ENCODE assay signal across 19 cellular contexts in the genomic region with DNA sequence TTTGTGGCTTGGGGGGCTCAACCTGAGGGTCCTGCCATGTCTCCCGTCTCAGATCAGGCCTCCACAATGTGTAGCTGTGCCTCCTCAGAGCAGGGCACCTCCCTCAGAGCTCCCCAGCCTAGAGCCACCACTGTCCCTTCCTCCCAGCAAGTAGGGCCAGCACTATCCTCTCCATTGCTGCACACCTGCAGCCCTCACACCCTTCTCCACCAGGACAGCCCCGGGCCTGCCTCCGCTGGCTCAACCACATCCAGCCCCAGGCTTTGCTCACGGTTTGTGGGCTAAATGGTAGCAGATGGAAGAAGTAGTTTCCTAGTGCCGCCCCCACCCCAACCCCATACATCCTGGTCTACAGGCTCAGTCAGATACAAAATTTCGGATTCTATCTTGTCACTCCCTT. TPM values are rescaled to one million over a fixed set of nuclear protein-coding genes. Genes with fewer than 3 reads are reported as not detected.
A peak's percentile ranks its signal among the peaks of the same experiment; 100 is the strongest.
DNase-seq lines count a peak whose midpoint lies in the region; ATAC-seq and TF ChIP-seq lines count a peak whose summit lies in the region.
"Had no signal": no experiment of that assay in that cellular context is flagged by ENCODE, and none has a peak within 500 bp of the region (broad histone marks: within the 10 kb centered on the region; RNA-seq: fewer than 3 reads in every experiment).

No MANE protein-coding gene starts in this region.

- no peaks in the 10 kb centered on the region for H3K27me3 ChIP-seq in CD4-positive, alpha-beta T cell (ENCODE audit: control insufficient read depth, insufficient read depth, low read length)
- H3K27me3 ChIP-seq in neuronal stem cell (ENCODE audit: control insufficient read depth in 3 of 3, insufficient read depth in 3 of 3, low read depth in 1 of 3, low read length in 3 of 3) (peaks cover 0 to 39% (median 22%) of the 10 kb centered on the region in 3 experiments), body of pancreas (peaks cover 0 to 13% of the 10 kb centered on the region in 2 donors)

- H2BK15ac ChIP-seq in neuronal stem cell (ENCODE audit: low read length) = no peak overlapping the region

- POLR2A ChIA-PET in CD4-positive, alpha-beta T cell (lab: Charles Lee) = interaction anchor here (2.3 to 6.1 kb wide), 3 partner anchors 10 to 15 kb away, joined by 8 to 31 read pairs (median 16); a partner anchor contains a TSS

- H3K14ac ChIP-seq in neuronal stem cell (ENCODE audit: low read length) = peak overlapping the region; percentile 89

- no peaks in the 10 kb centered on the region for H3K9me3 ChIP-seq in CD4-positive, alpha-beta T cell (ENCODE audit: control insufficient read depth, low read length)
- H3K9me3 ChIP-seq in neuronal stem cell (replicated peaks in 1 of 2; ENCODE audit: control insufficient read depth in 2 of 2, insufficient read depth in 1 of 2, low read depth in 1 of 2, low read length in 2 of 2) (peaks cover 0 to 5% of the 10 kb centered on the region in 2 donors), body of pancreas (no peaks in the 10 kb centered on the region)
- H3K9me3 ChIP-seq: mucosa of descending colon, pancreas had no signal

- H3K4me1 Mint-ChIP-seq in CD4-positive, alpha-beta T cell (ENCODE audit: low read depth) = peaks cover 38% of the 10 kb centered on the region
- peaks cover 42% of the 10 kb centered on the region for H3K4me1 Mint-ChIP-seq in activated naive CD8-positive, alpha-beta T cell treated with anti-CD3 and anti-CD28 coated beads, Interleukin-2, amount 50 U/mL, for 24 hours

- peak overlapping the region; percentile 85 for H3K27ac Mint-ChIP-seq in CD4-positive, alpha-beta T cell
- H3K27ac Mint-ChIP-seq in activated naive CD8-positive, alpha-beta T cell treated with anti-CD3 and anti-CD28 coated beads, Interleukin-2, amount 50 U/mL, for 24 hours = peak overlapping the region; percentile 48

- H2AFZ ChIP-seq in neuronal stem cell (ENCODE audit: low read length) = no peak overlapping the region

- H2BK120ac ChIP-seq in neuronal stem cell (ENCODE audit: low read depth, low read length) = no peak overlapping the region

- H4K91ac ChIP-seq in neuronal stem cell (ENCODE audit: low read depth, low read length, poor library complexity) = no peak overlapping the region

- no CpG with 5 or more reads among the region's 6 CpGs for WGBS in neuronal stem cell (ENCODE audit: extremely low coverage in 2 of 2, insufficient read length in 2 of 2, insufficient replicate concordance in 1 of 2), 2 donors
- 69 to 71% methylated on average over 5 to 6 of the region's 6 CpGs for WGBS in body of pancreas, 2 donors

- H3K27me3 Mint-ChIP-seq in CD4-positive, alpha-beta T cell = peaks cover 19% of the 10 kb centered on the region
- H3K27me3 Mint-ChIP-seq in activated naive CD8-positive, alpha-beta T cell treated with anti-CD3 and anti-CD28 coated beads, Interleukin-2, amount 50 U/mL, for 24 hours = peaks cover 10% of the 10 kb centered on the region

- no peaks in the 10 kb centered on the region for H3K79me1 ChIP-seq in neuronal stem cell (ENCODE audit: low read depth, low read length)

- peak; percentile 2 for TF ChIP-seq POLR2A in GM10847 (IDR thresholded peaks at IDR 0.05; ENCODE audit: extremely low read depth, insufficient read length)
- TF ChIP-seq POLR2A in body of pancreas (IDR thresholded peaks at IDR 0.05) = no peak

- no peaks in the 10 kb centered on the region for H3K9me3 Mint-ChIP-seq in CD4-positive, alpha-beta T cell
- H3K9me3 Mint-ChIP-seq in activated naive CD8-positive, alpha-beta T cell treated with anti-CD3 and anti-CD28 coated beads, Interleukin-2, amount 50 U/mL, for 24 hours = no peaks in the 10 kb centered on the region

- no peak overlapping the region for H3K4ac ChIP-seq in neuronal stem cell (ENCODE audit: low read length)

- TF ChIP-seq CTCF in CD4-positive, alpha-beta T cell (IDR thresholded peaks at IDR 0.05) = no peak
- no peak for TF ChIP-seq CTCF in body of pancreas (IDR thresholded peaks at IDR 0.05)

- no peak overlapping the region for H2BK12ac ChIP-seq in neuronal stem cell (ENCODE audit: low read length)

- H2AK5ac ChIP-seq in neuronal stem cell (ENCODE audit: low read depth, low read length) = peak overlapping the region; percentile 94

- no peak overlapping the region for H2BK5ac ChIP-seq in neuronal stem cell (ENCODE audit: low read length)

- peak overlapping the region; percentile 70 for H3K9ac ChIP-seq in neuronal stem cell (ENCODE audit: low read depth, low read length, poor library complexity)

- no peak for ATAC-seq in CD4-positive, alpha-beta T cell (ENCODE audit: poor library complexity)
- peak; percentile 8 for ATAC-seq in activated naive CD8-positive, alpha-beta T cell treated with anti-CD3 and anti-CD28 coated beads, Interleukin-2, amount 50 U/mL, for 24 hours
- ATAC-seq in body of pancreas = no peak
- ATAC-seq: left ventricle myocardium superior, mucosa of descending colon, pancreas had no signal

- CTCF ChIA-PET in CD4-positive, alpha-beta T cell (lab: Charles Lee) = interaction anchor here (1.2 kb wide), 1 partner anchor 73 kb away, joined by 3 read pairs; no protein-coding TSS in a partner anchor

- intact Hi-C loops in CD4-positive, alpha-beta T cell (cut with DNase I, micrococcal nuclease) = no loop called here
- intact Hi-C loops in body of pancreas (cut with DNase I) = no loop called here

- peaks cover 37% of the 10 kb centered on the region for H3K36me3 Mint-ChIP-seq in CD4-positive, alpha-beta T cell (ENCODE audit: low read depth)
- H3K36me3 Mint-ChIP-seq in activated naive CD8-positive, alpha-beta T cell treated with anti-CD3 and anti-CD28 coated beads, Interleukin-2, amount 50 U/mL, for 24 hours (ENCODE audit: low read depth) = peaks cover 9% of the 10 kb centered on the region

- DNase-seq in CD4-positive, alpha-beta T cell = peak in 1 of 10 experiments; percentile 21
- DNase-seq in activated naive CD8-positive, alpha-beta T cell treated with anti-CD3 and anti-CD28 coated beads, Interleukin-2, amount 50 U/mL, for 24 hours = no peak
- no peak for DNase-seq in neuronal stem cell (ENCODE audit: low spot score)
- DNase-seq in body of pancreas = no peak
- DNase-seq in NCI-H1417 treated with DMSO at 0.1 percent for 48 hours (lab: John Stamatoyannopoulos, UW) = no peak
- no peak for DNase-seq in mucosa of gallbladder (ENCODE audit: low spot score)
- DNase-seq: activated CD4-positive, alpha-beta T cell treated with anti-CD3 and anti-CD28 coated beads for 48 hours; AML-193; amygdala; central memory CD4-positive, alpha-beta T cell; effector CD8-positive, alpha-beta T cell; left ventricle myocardium superior; mucosa of descending colon; NCI-H1694 treated with DMSO at 0.1 percent for 48 hours; NCI-H345 had no signal

- no peak overlapping the region for H3K4me2 ChIP-seq in neuronal stem cell (ENCODE audit: insufficient read depth, low read length, poor library complexity, severe bottlenecking)

- H3K36me3 ChIP-seq in neuronal stem cell (replicated peaks in 1 of 2; ENCODE audit: control insufficient read depth in 2 of 2, insufficient read depth in 2 of 2, low read length in 2 of 2) (peaks cover 0 to 36% of the 10 kb centered on the region in 2 donors), body of pancreas (replicated peaks in 1 of 2; ENCODE audit: insufficient read depth in 1 of 2, low read depth in 2 of 2) (peaks cover 0 to 7% of the 10 kb centered on the region in 2 donors)
- H3K36me3 ChIP-seq: pancreas had no signal

- H3K4me3 ChIP-seq in neuronal stem cell (ENCODE audit: low read length in 2 of 2) (no peak overlapping the region), body of pancreas (no peak overlapping the region)
- H3K4me3 ChIP-seq: mucosa of descending colon, pancreas had no signal

- H3K23ac ChIP-seq in neuronal stem cell (ENCODE audit: low read depth, low read length, poor library complexity) = peak overlapping the region; percentile 73

- H3K27ac ChIP-seq in CD4-positive, alpha-beta T cell (ENCODE audit: low read depth, low read length) = no peak overlapping the region
- H3K27ac ChIP-seq in neuronal stem cell (replicated peaks; ENCODE audit: low read length) (no peak overlapping the region), body of pancreas (no peak overlapping the region)
- H3K27ac ChIP-seq: pancreas had no signal

- H3K4me1 ChIP-seq in neuronal stem cell (ENCODE audit: control insufficient read depth in 2 of 2, insufficient read depth in 1 of 2, low read depth in 1 of 2, low read length in 2 of 2) (peaks cover 13 to 22% of the 10 kb centered on the region in 2 donors), body of pancreas (peaks cover 21% of the 10 kb centered on the region)
- H3K4me1 ChIP-seq: pancreas had no signal

- peak overlapping the region; percentile 62 for H3K4me3 Mint-ChIP-seq in CD4-positive, alpha-beta T cell
- H3K4me3 Mint-ChIP-seq in activated naive CD8-positive, alpha-beta T cell treated with anti-CD3 and anti-CD28 coated beads, Interleukin-2, amount 50 U/mL, for 24 hours = no peak overlapping the region

- H3K18ac ChIP-seq in neuronal stem cell (ENCODE audit: low read length) = peak overlapping the region; percentile 11

- H4K8ac ChIP-seq in neuronal stem cell (ENCODE audit: low read depth, low read length) = no peak overlapping the region

RNA-seq across cellular contexts. Expression of a gene that starts 10.1 kb away (rescaled TPM):
- 100 to 1,000 TPM; 240 to 256 TPM for total RNA-seq in CD4-positive, alpha-beta T cell
- 7.6 TPM for polyA plus RNA-seq in neuronal stem cell (2013, experiment 1 of 2)
- polyA plus RNA-seq in neuronal stem cell (2013, experiment 2 of 2) = 8.2 TPM
- total RNA-seq in body of pancreas (10 to 100 TPM; 17.9 to 30.0 TPM), mucosa of gallbladder (42.2 TPM)

RNA-seq across cellular contexts. Expression of a gene that starts 13.0 kb away (rescaled TPM):
- 10 to 100 TPM; 16.7 to 17.8 TPM for total RNA-seq in CD4-positive, alpha-beta T cell
- polyA plus RNA-seq in neuronal stem cell (2013, experiment 1 of 2) = 2.4 TPM
- 1.9 TPM for polyA plus RNA-seq in neuronal stem cell (2013, experiment 2 of 2)
- total RNA-seq in body of pancreas (1 to 10 TPM; 2.6 to 5.3 TPM), mucosa of gallbladder (106 TPM)

RNA-seq across cellular contexts. Expression of a gene that starts 15.0 kb away (rescaled TPM):
- 10 to 100 TPM; 10.2 to 10.4 TPM for total RNA-seq in CD4-positive, alpha-beta T cell
- polyA plus RNA-seq in neuronal stem cell (2013, experiment 1 of 2) = 4.7 TPM
- 4.8 TPM for polyA plus RNA-seq in neuronal stem cell (2013, experiment 2 of 2)
- 10 to 100 TPM; 12.7 to 38.6 TPM for total RNA-seq in body of pancreas
- total RNA-seq in mucosa of gallbladder = 29.3 TPM

RNA-seq across cellular contexts. Expression of a gene that starts 26.7 kb away (rescaled TPM):
- 10 to 100 TPM; 25.5 to 25.6 TPM for total RNA-seq in CD4-positive, alpha-beta T cell
- polyA plus RNA-seq in neuronal stem cell (2013, experiment 1 of 2) = 114 TPM
- polyA plus RNA-seq in neuronal stem cell (2013, experiment 2 of 2) = 113 TPM
- 10 to 100 TPM; 30.3 to 35.5 TPM for total RNA-seq in body of pancreas
- 63.2 TPM for total RNA-seq in mucosa of gallbladder

RNA-seq across cellular contexts. Expression of a gene that starts 45.7 kb away (rescaled TPM):
- total RNA-seq in CD4-positive, alpha-beta T cell = under 1 TPM; 0.16 to 0.28 TPM
- polyA plus RNA-seq in neuronal stem cell (2013, experiment 1 of 2) = 0.10 TPM
- 0.18 TPM for polyA plus RNA-seq in neuronal stem cell (2013, experiment 2 of 2)
- total RNA-seq in body of pancreas (1 to 10 TPM in 1 of 2 donors, under 1 TPM in 1; 0.66 to 4.2 TPM), mucosa of gallbladder (0.46 TPM)
- total RNA-seq: left ventricle myocardium superior, subcutaneous adipose tissue had no signal
- polyA plus RNA-seq: fibroblast of lung had no signal
